8 cellular contexts compared by ENCODE assay signal in genomic region chr11:46948378-46949131, GRCh38. TPM values are rescaled to one million over a fixed set of nuclear protein-coding genes. Genes with fewer than 3 reads are reported as not detected.
DNase-seq lines count a peak whose midpoint lies in the region; ATAC-seq and TF ChIP-seq lines count a peak whose summit lies in the region.

No MANE protein-coding gene starts in this region.

- TF ChIP-seq CTCF in LNCaP clone FGC (IDR thresholded peaks at IDR 0.05; ENCODE audit: control insufficient read depth, extremely low read depth, insufficient read depth) = no peak
- no peak for TF ChIP-seq CTCF in astrocyte of the spinal cord (IDR thresholded peaks at IDR 0.05; ENCODE audit: low read depth, low read length)

- peak overlapping the region; percentile 51 for H3K27ac ChIP-seq in mesodermal cell (ENCODE audit: low read depth, low read length, severe bottlenecking)

- ATAC-seq in left lobe of liver (no peak), HG02610 (IDR thresholded peaks at IDR 0.05; ENCODE audit: unreplicated experiment) (no peak)

- peak; percentile 57 for DNase-seq in AG20443 (ENCODE audit: low spot score)
- peak; percentile 90 for DNase-seq in LNCaP clone FGC (ENCODE audit: low read depth)
- peak; percentile 86 for DNase-seq in astrocyte of the spinal cord (ENCODE audit: low read depth, low spot score)
- no peak for DNase-seq in COR-L47 (lab: John Stamatoyannopoulos, UW)
- DNase-seq in left lobe of liver (ENCODE audit: low spot score) = no peak
- DNase-seq in pons (ENCODE audit: low spot score) = no peak

- WGBS in mesodermal cell (ENCODE audit: insufficient coverage in 2 of 2), 2 experiments = 90 to 95% methylated on average over 3 to 4 of the region's 4 CpGs

- peaks cover 4% of the 10 kb centered on the region for H3K36me3 ChIP-seq in mesodermal cell (ENCODE audit: control insufficient read depth, insufficient read depth, low read length)

- in situ Hi-C loops in astrocyte of the spinal cord (cut with HindIII; ENCODE audit: low sequenced_read_pairs) = no loop called here

- H3K4me3 ChIP-seq in LNCaP clone FGC (ENCODE audit: low read depth, low read length) (0 out of 2 replicates have a peak overlapping the region, but pooled peaks have one; percentile 13), astrocyte of the spinal cord (ENCODE audit: low read depth, low read length) (no peak overlapping the region), mesodermal cell (ENCODE audit: extremely low read depth, insufficient read depth, low read length, poor library complexity, severe bottlenecking) (no peak overlapping the region)

- H3K9me3 ChIP-seq in mesodermal cell (ENCODE audit: control insufficient read depth, low read length) = no peaks in the 10 kb centered on the region

- peaks cover 25% of the 10 kb centered on the region for H3K4me1 ChIP-seq in mesodermal cell (ENCODE audit: control insufficient read depth, insufficient read depth, low read length, poor library complexity, severe bottlenecking)

RNA-seq across cellular contexts. Expression of gene CSTPP1, which starts 12.0 kb away (rescaled TPM):
- polyA plus RNA-seq in mesodermal cell (2013, experiment 1 of 2) = 51.4 TPM
- 43.1 TPM for polyA plus RNA-seq in mesodermal cell (2013, experiment 2 of 2)
- 4.1 TPM for total RNA-seq in left lobe of liver

RNA-seq across cellular contexts. Expression of gene LRP4, which starts 30.2 kb away (rescaled TPM):
- polyA plus RNA-seq in mesodermal cell (2013, experiment 1 of 2) = 32.8 TPM
- 24.7 TPM for polyA plus RNA-seq in mesodermal cell (2013, experiment 2 of 2)
- 0.50 TPM for total RNA-seq in left lobe of liver

Comparison
In these comparisons a context has a peak if more than half of its experiments do, and no peak if none do; other contexts are left out.
1. DNase-seq: peak in AG20443 (single experiment), LNCaP clone FGC (single experiment) and astrocyte of the spinal cord (single experiment); none in COR-L47 (single experiment), left lobe of liver (single experiment) and pons (single experiment).